Comparison of ENCODE assay signal across 14 cellular contexts in the genomic region with DNA sequence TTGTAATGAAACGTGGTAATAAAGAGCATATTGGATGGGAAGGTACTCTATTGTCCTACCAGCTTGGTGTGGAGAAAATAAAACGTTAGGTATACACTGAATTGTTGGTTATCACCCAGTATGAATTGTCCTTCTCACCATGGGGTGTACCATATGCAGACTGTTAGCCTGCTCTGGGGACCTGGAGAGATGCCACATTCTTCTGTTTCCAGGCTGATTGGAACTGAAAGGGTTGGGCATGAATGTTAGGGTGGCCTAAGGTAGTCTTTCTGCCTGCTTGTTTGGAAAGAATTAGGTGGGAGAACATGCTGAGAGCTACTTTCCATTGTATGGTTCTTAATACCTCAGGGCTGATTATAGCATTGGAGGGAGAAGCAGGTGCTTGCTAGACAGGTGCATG.
"Had no signal": no experiment of that assay in that cellular context is flagged by ENCODE, and none has a peak within 500 bp of the region (broad histone marks: within the 10 kb centered on the region; RNA-seq: fewer than 3 reads in every experiment).

No MANE protein-coding gene starts in this region.

- H3K9me3 Mint-ChIP-seq: endodermal cell, mesothelial cell of epicardium had no signal

- H3K4me3 Mint-ChIP-seq: endodermal cell; mesothelial cell of epicardium; stimulated activated naive CD8-positive, alpha-beta T cell treated with anti-CD3 and anti-CD28 coated beads, Interleukin-15, amount 100 ng/mL, for 72 hours had no signal

- ATAC-seq: body of pancreas; lower lobe of right lung; pancreas; stimulated activated naive CD8-positive, alpha-beta T cell treated with anti-CD3 and anti-CD28 coated beads, Interleukin-15, amount 100 ng/mL, for 72 hours had no signal

- H3K27ac Mint-ChIP-seq: endodermal cell; mesothelial cell of epicardium; stimulated activated naive CD8-positive, alpha-beta T cell treated with anti-CD3 and anti-CD28 coated beads, Interleukin-15, amount 100 ng/mL, for 72 hours had no signal

- H3K36me3 Mint-ChIP-seq: mesothelial cell of epicardium had no signal

- DNase-seq: activated CD4-positive, alpha-beta T cell treated with anti-CD3 and anti-CD28 coated beads, Interleukin-2, amount 50 U/mL, for 4 hours; activated CD4-positive, CD25-positive, alpha-beta regulatory T cell treated with anti-CD3 and anti-CD28 coated beads, Interleukin-2, amount 50 U/mL, for 72 hours; activated naive CD4-positive, alpha-beta T cell treated with anti-CD3 and anti-CD28 coated beads, Interleukin-2, amount 50 U/mL, for 16 hours; activated T-cell treated with anti-CD3 and anti-CD28 coated beads, Interleukin-2, amount 50 U/mL, for 1 hour; body of pancreas; endodermal cell; erythroblast; hypothalamus; lower lobe of right lung; pancreas; retina; stimulated activated CD4-positive, alpha-beta T cell treated with anti-CD3 and anti-CD28 coated beads, Interleukin-4, amount 100 ng/mL, for 4 hours; stimulated activated naive CD8-positive, alpha-beta T cell treated with anti-CD3 and anti-CD28 coated beads, Interleukin-15, amount 100 ng/mL, for 72 hours had no signal
